ENCODE assay signal across 18 cellular contexts in the genomic region with DNA sequence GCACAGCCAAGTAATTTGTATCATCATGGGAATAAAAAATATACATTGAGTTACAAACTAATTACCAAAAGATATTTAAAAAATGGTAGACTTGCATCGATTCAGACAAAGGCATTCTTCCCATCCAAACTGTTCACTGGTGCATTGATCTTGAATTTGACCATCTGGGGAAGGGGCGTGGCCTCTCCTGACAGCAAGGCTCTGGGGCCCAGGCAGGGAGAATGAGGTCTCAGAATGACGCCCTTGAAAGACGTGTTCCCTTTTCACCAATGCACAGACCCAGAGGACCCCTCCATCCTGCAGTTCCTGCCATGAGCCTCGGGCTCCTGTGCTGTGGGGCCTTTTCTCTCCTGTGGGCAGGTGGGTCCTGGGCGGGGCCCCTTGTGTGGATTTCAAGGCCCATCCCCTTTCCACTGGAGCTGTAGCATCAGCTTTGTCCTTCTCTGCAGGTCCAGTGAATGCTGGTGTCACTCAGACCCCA.
A peak's percentile ranks its signal among the peaks of the same experiment; 100 is the strongest.
DNase-seq lines count a peak whose midpoint lies in the region; ATAC-seq and TF ChIP-seq lines count a peak whose summit lies in the region.
"Had no signal": no experiment of that assay in that cellular context is flagged by ENCODE, and none has a peak within 500 bp of the region (broad histone marks: within the 10 kb centered on the region; RNA-seq: fewer than 3 reads in every experiment).

No MANE protein-coding gene starts in this region.

- in situ Hi-C loops in mammary epithelial cell (cut with MboI; ENCODE audit: low sequenced_read_pairs in 2 of 2) = no loop called here

- no peak overlapping the region for H4K91ac ChIP-seq in trophoblast cell (ENCODE audit: low read depth, low read length)

- no peak for TF ChIP-seq CTCF in mammary epithelial cell (conservative IDR thresholded peaks at IDR 0.05 in 1 of 2, IDR thresholded peaks at IDR 0.05 in 1 of 2; ENCODE audit: extremely low read depth in 1 of 2, insufficient read depth in 1 of 2, low read depth in 1 of 2, low read length in 2 of 2)
- no peak for TF ChIP-seq CTCF in breast epithelium (IDR thresholded peaks at IDR 0.05)

- H3K27ac ChIP-seq in mammary epithelial cell (ENCODE audit: insufficient read depth, low read depth, low read length) (no peak overlapping the region), breast epithelium (no peak overlapping the region), trophoblast cell (ENCODE audit: low read depth, low read length) (no peak overlapping the region)
- H3K27ac ChIP-seq: C4-2B, KMS-11, Peyer's patch had no signal

- H3K9me3 ChIP-seq in mammary epithelial cell (replicated peaks; ENCODE audit: insufficient read depth, low read length) (no peaks in the 10 kb centered on the region), breast epithelium (no peaks in the 10 kb centered on the region), T-helper 17 cell (ENCODE audit: control insufficient read depth, low read length, poor library complexity, severe bottlenecking) (no peaks in the 10 kb centered on the region), trophoblast cell (ENCODE audit: insufficient read depth, low read depth, low read length) (peaks cover 2% of the 10 kb centered on the region)
- H3K9me3 ChIP-seq: Peyer's patch had no signal

- no TSS peak for BruUV-seq in mammary epithelial cell (replicated peaks; lab: Mats Ljungman, UMichigan)

- CTCF ChIA-PET in activated CD4-positive, alpha-beta T cell treated with anti-CD3 and anti-CD28 coated beads, Interleukin-2, amount 10 ng/mL, durations not matched to agents 7 days and 5 days (lab: Charles Lee) = no interaction called here
- CTCF ChIA-PET in mammary epithelial cell (lab: Charles Lee; ENCODE audit: low non-redundant PET) = no interaction called here

- no peak overlapping the region for H4K12ac ChIP-seq in trophoblast cell (ENCODE audit: low read depth, low read length)

- H3K36me3 ChIP-seq in mammary epithelial cell (ENCODE audit: insufficient read depth, low read length) (no peaks in the 10 kb centered on the region), breast epithelium (no peaks in the 10 kb centered on the region), trophoblast cell (ENCODE audit: control insufficient read depth in 1 of 2, insufficient read depth in 2 of 2, low read length in 2 of 2) (no peaks in the 10 kb centered on the region)
- H3K36me3 ChIP-seq: Peyer's patch had no signal

- POLR2A ChIA-PET in activated CD4-positive, alpha-beta T cell treated with anti-CD3 and anti-CD28 coated beads, Interleukin-2, amount 10 ng/mL, durations not matched to agents 7 days and 5 days (lab: Charles Lee) = no interaction called here

- no peak for ATAC-seq in T-helper 17 cell

- H3K36me3 Mint-ChIP-seq in activated CD4-positive, alpha-beta T cell treated with anti-CD3 and anti-CD28 coated beads, Interleukin-2, amount 10 ng/mL, durations not matched to agents 7 days and 5 days (ENCODE audit: low read depth) = no peaks in the 10 kb centered on the region
- no peaks in the 10 kb centered on the region for H3K36me3 Mint-ChIP-seq in T-helper 17 cell (ENCODE audit: low read depth)

- no peak overlapping the region for H3K9ac ChIP-seq in mammary epithelial cell (ENCODE audit: insufficient read depth, low read length)
- no peak overlapping the region for H3K9ac ChIP-seq in trophoblast cell (ENCODE audit: low read length)
- H3K9ac ChIP-seq: KMS-11 had no signal

- H3K4ac ChIP-seq in trophoblast cell (ENCODE audit: low read depth, low read length) = no peak overlapping the region

- H3K9me3 Mint-ChIP-seq in activated CD4-positive, alpha-beta T cell treated with anti-CD3 and anti-CD28 coated beads, Interleukin-2, amount 10 ng/mL, durations not matched to agents 7 days and 5 days = no peaks in the 10 kb centered on the region

- peaks cover 20% of the 10 kb centered on the region for H3K4me1 Mint-ChIP-seq in activated CD4-positive, alpha-beta T cell treated with anti-CD3 and anti-CD28 coated beads, Interleukin-2, amount 10 ng/mL, durations not matched to agents 7 days and 5 days
- H3K4me1 Mint-ChIP-seq in T-helper 17 cell = peaks cover 20% of the 10 kb centered on the region

- H2BK12ac ChIP-seq in trophoblast cell (ENCODE audit: low read length) = no peak overlapping the region

- no peak overlapping the region for H4K8ac ChIP-seq in trophoblast cell (ENCODE audit: low read depth, low read length)

- H3K4me3 ChIP-seq in mammary epithelial cell (replicated peaks in 1 of 3; ENCODE audit: insufficient read depth in 1 of 3, low read depth in 2 of 3, low read length in 3 of 3) (no peak overlapping the region), breast epithelium (no peak overlapping the region), trophoblast cell (ENCODE audit: low read depth, low read length) (no peak overlapping the region)
- H3K4me3 ChIP-seq: Peyer's patch had no signal

- peaks cover 15% of the 10 kb centered on the region for H3K4me1 ChIP-seq in mammary epithelial cell (ENCODE audit: insufficient read depth, low read length)
- no peaks in the 10 kb centered on the region for H3K4me1 ChIP-seq in breast epithelium
- H3K4me1 ChIP-seq in trophoblast cell (ENCODE audit: control insufficient read depth in 1 of 2, insufficient read depth in 2 of 2, low read length in 2 of 2) = no peaks in the 10 kb centered on the region
- H3K4me1 ChIP-seq: Peyer's patch had no signal

- H3K23ac ChIP-seq in trophoblast cell (ENCODE audit: low read length) = no peak overlapping the region

- H2AK5ac ChIP-seq in trophoblast cell (ENCODE audit: low read length) = no peak overlapping the region

- H3K18ac ChIP-seq in trophoblast cell (ENCODE audit: low read length) = no peak overlapping the region

- H2BK120ac ChIP-seq in trophoblast cell (ENCODE audit: insufficient read depth, low read length, poor library complexity) = no peak overlapping the region

- H2AFZ ChIP-seq in mammary epithelial cell (ENCODE audit: low read depth, low read length) = peak overlapping the region; percentile 77
- H2AFZ ChIP-seq in trophoblast cell (ENCODE audit: insufficient read depth, low read length, poor library complexity) = no peak overlapping the region

- H3K79me1 ChIP-seq in trophoblast cell (ENCODE audit: low read length) = no peaks in the 10 kb centered on the region

- no peak overlapping the region for H3K27ac Mint-ChIP-seq in activated CD4-positive, alpha-beta T cell treated with anti-CD3 and anti-CD28 coated beads, Interleukin-2, amount 10 ng/mL, durations not matched to agents 7 days and 5 days
- H3K27ac Mint-ChIP-seq in T-helper 17 cell = no peak overlapping the region

- H2BK5ac ChIP-seq in trophoblast cell (ENCODE audit: low read depth, low read length, poor library complexity) = no peak overlapping the region

- TF ChIP-seq POLR2A in breast epithelium (IDR thresholded peaks at IDR 0.05) = no peak

- H3K79me2 ChIP-seq in mammary epithelial cell (ENCODE audit: insufficient read depth, low read length) (no peaks in the 10 kb centered on the region), trophoblast cell (ENCODE audit: control insufficient read depth, insufficient read depth, low read length, poor library complexity) (no peaks in the 10 kb centered on the region)

- H3K27me3 ChIP-seq in mammary epithelial cell (ENCODE audit: insufficient read depth, low read length) = no peaks in the 10 kb centered on the region
- H3K27me3 ChIP-seq in breast epithelium = no peaks in the 10 kb centered on the region
- H3K27me3 ChIP-seq in trophoblast cell (ENCODE audit: insufficient read depth, low read length) = no peaks in the 10 kb centered on the region
- H3K27me3 ChIP-seq: Peyer's patch had no signal

- WGBS in mammary epithelial cell (ENCODE audit: low coverage, missing lambda C conversion rate) = 86% methylated on average over 6 of the region's 6 CpGs
- no CpG with 5 or more reads among the region's 6 CpGs for WGBS in trophoblast cell (ENCODE audit: extremely low coverage, insufficient coverage, insufficient read length)

- H3K27me3 Mint-ChIP-seq in activated CD4-positive, alpha-beta T cell treated with anti-CD3 and anti-CD28 coated beads, Interleukin-2, amount 10 ng/mL, durations not matched to agents 7 days and 5 days = peaks cover 8% of the 10 kb centered on the region
- H3K27me3 Mint-ChIP-seq in T-helper 17 cell = peaks cover 44% of the 10 kb centered on the region

- dilution Hi-C loops in mammary epithelial cell (cut with HindIII; ENCODE audit: low sequenced_read_pairs) = no loop called here

- no peak for DNase-seq in activated CD4-positive, alpha-beta T cell treated with anti-CD3 and anti-CD28 coated beads, Interleukin-2, amount 10 ng/mL, durations not matched to agents 7 days and 5 days
- DNase-seq in activated CD4-positive, alpha-beta T cell treated with anti-CD3 and anti-CD28 coated beads for 4 hours = no peak
- DNase-seq in mammary epithelial cell (no peak), breast epithelium (ENCODE audit: low spot score in 2 of 2) (no peak), T-helper 17 cell (no peak), retina (no peak), trophoblast cell (no peak), NCI-H2029 treated with DMSO at 0.1 percent for 48 hours (lab: John Stamatoyannopoulos, UW) (no peak)
- DNase-seq: AML-193, IMR-90, NCI-H1105, NCI-H146, NCI-H2029, NCI-H446, NCI-H526, Peyer's patch had no signal

- peak overlapping the region; percentile 14 for H3K4me3 Mint-ChIP-seq in activated CD4-positive, alpha-beta T cell treated with anti-CD3 and anti-CD28 coated beads, Interleukin-2, amount 10 ng/mL, durations not matched to agents 7 days and 5 days
- H3K4me3 Mint-ChIP-seq in T-helper 17 cell = peak overlapping the region; percentile 36

- H4K20me1 ChIP-seq in mammary epithelial cell (ENCODE audit: insufficient read depth, low read length) = no peaks in the 10 kb centered on the region

- intact Hi-C loops in mammary epithelial cell (cut with micrococcal nuclease) = loop anchor here (5.0 kb wide), 1 partner anchor 38 kb away; no protein-coding TSS in a partner anchor
- intact Hi-C loops in breast epithelium (cut with DNase I; ENCODE audit: low total_unique reads) = no loop called here

- no peak overlapping the region for H3K4me2 ChIP-seq in mammary epithelial cell (ENCODE audit: insufficient read depth, low read depth, low read length)
- no peak overlapping the region for H3K4me2 ChIP-seq in trophoblast cell (ENCODE audit: low read length)
- H3K4me2 ChIP-seq: KMS-11 had no signal

- H3K14ac ChIP-seq in trophoblast cell (ENCODE audit: low read length) = no peak overlapping the region
